In the genomic region with DNA sequence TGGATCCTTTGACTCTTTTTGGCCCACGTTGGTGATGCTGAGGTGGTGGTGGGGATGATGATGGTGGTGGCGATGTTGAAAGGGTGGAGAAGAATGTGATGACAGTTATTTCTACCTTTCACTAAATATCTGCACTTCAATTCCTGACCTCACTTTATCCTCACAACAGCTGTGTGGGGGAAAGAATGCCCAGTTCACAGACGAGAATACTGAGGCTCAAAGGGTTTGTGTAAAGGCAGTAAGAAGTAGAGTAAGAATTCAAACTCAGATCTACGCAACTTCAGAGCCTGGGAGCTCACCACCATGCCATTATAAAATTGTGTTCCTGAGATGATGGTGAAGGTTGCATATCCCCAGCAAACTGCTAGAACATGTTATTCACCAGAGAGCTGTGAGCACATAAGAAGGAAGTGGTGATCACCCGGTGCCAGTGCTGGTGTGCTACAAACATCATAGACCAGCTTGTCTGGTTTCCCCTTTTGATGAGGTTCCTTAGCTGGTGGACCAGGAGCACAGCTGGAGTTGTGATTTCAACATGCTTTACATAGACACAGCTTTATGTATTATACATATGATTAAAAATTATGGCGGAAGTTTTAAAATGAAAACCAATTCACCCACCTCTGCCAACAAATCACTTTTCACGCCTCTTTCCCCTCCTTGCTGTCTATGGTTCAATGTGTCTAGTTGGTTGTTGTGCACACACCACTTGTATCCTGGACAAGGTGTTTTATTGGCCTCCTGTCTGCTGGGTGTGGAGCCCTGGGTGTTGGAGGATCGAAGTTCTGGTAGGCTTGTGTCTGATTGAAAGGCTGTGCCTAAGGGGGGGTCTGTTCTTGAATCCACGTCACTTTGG, we compare ENCODE assay signal across 11 cellular contexts. TPM values are rescaled to one million over a fixed set of nuclear protein-coding genes. Genes with fewer than 3 reads are reported as not detected.
DNase-seq lines count a peak whose midpoint lies in the region; ATAC-seq and TF ChIP-seq lines count a peak whose summit lies in the region.
"Had no signal": no experiment of that assay in that cellular context is flagged by ENCODE, and none has a peak within 500 bp of the region (broad histone marks: within the 10 kb centered on the region; RNA-seq: fewer than 3 reads in every experiment).

No MANE protein-coding gene starts in this region.

- H4K20me1 ChIP-seq in smooth muscle cell (ENCODE audit: low read depth) = peaks cover 4% of the 10 kb centered on the region

- H3K9ac ChIP-seq in smooth muscle cell (ENCODE audit: low read depth) = no peak overlapping the region

- peaks cover 6% of the 10 kb centered on the region for H3K4me1 Mint-ChIP-seq in mesothelial cell of epicardium

- 59 to 69% methylated on average over 7 to 9 of the region's 9 CpGs for WGBS in esophagus squamous epithelium, 2 donors
- 84% methylated on average over 9 of the region's 9 CpGs for WGBS in smooth muscle cell (ENCODE audit: low lambda C conversion rate)

- peaks cover 4 to 78% (median 11%) of the 10 kb centered on the region in 4 donors for H3K4me1 ChIP-seq in Peyer's patch
- H3K4me1 ChIP-seq in esophagus squamous epithelium = peaks cover 20 to 87% (median 29%) of the 10 kb centered on the region in 3 donors
- H3K4me1 ChIP-seq in smooth muscle cell (ENCODE audit: low read depth) = peaks cover under 1% of the 10 kb centered on the region

- H3K9me3 ChIP-seq in Peyer's patch (no peaks in the 10 kb centered on the region), esophagus squamous epithelium (no peaks in the 10 kb centered on the region), smooth muscle cell (replicated peaks; ENCODE audit: low read depth) (no peaks in the 10 kb centered on the region)

- H3K4me3 ChIP-seq in HL-60 (replicated peaks; ENCODE audit: insufficient read depth, low read length) (no peak overlapping the region), Peyer's patch (no peak overlapping the region), esophagus squamous epithelium (no peak overlapping the region), smooth muscle cell (no peak overlapping the region)

- TF ChIP-seq CTCF in HL-60 (IDR thresholded peaks at IDR 0.05; ENCODE audit: insufficient read depth, low read length) = no peak
- TF ChIP-seq CTCF in Peyer's patch (IDR thresholded peaks at IDR 0.05) = no peak
- TF ChIP-seq CTCF in esophagus squamous epithelium (IDR thresholded peaks at IDR 0.05) = no peak
- TF ChIP-seq CTCF in smooth muscle cell (IDR thresholded peaks at IDR 0.05; ENCODE audit: borderline replicate concordance, insufficient read depth, poor library complexity, severe bottlenecking) = no peak
- TF ChIP-seq CTCF in mesothelial cell of epicardium (IDR thresholded peaks at IDR 0.05; ENCODE audit: unreplicated experiment) = no peak

- H3K27ac ChIP-seq in HL-60 (replicated peaks) (no peak overlapping the region), Peyer's patch (peak overlapping the region; percentile 43 to 88 (median 78)), esophagus squamous epithelium (peak overlapping the region; percentile 74 to 85 (median 80)), smooth muscle cell (ENCODE audit: low read depth) (peak overlapping the region; percentile 56)

- ATAC-seq in HG03378 (IDR thresholded peaks at IDR 0.05; ENCODE audit: unreplicated experiment) (no peak), HG03139 (IDR thresholded peaks at IDR 0.05; ENCODE audit: unreplicated experiment) (no peak)

- DNase-seq in HL-60 (ENCODE audit: low read depth in 1 of 2, low spot score in 1 of 2) = peak; percentile 47 to 86
- peak in 2 of 3 donors; percentile 66 to 82 for DNase-seq in Peyer's patch
- no peak for DNase-seq in esophagus squamous epithelium (lab: John Stamatoyannopoulos, UW)
- DNase-seq in smooth muscle cell (lab: John Stamatoyannopoulos, UW; ENCODE audit: unreplicated experiment) = no peak
- DNase-seq in stimulated activated CD4-positive, alpha-beta T cell treated with anti-CD3 and anti-CD28 coated beads, Interleukin-1b, Interleukin-23, amount 100 ng/mL, for 48 hours = no peak
- no peak for DNase-seq in mesothelial cell of epicardium (ENCODE audit: low spot score in 2 of 2, unreplicated experiment in 2 of 2)
- DNase-seq: DND-41, NCI-H2029 treated with DMSO at 0.1 percent for 48 hours had no signal

- peaks cover 6% of the 10 kb centered on the region for H3F3A ChIP-seq in smooth muscle cell (ENCODE audit: low read depth)

- no peak overlapping the region for H3K27ac Mint-ChIP-seq in mesothelial cell of epicardium

- intact Hi-C loops in esophagus squamous epithelium (cut with DNase I) = no loop called here

- no peaks in the 10 kb centered on the region for H3K36me3 Mint-ChIP-seq in mesothelial cell of epicardium

- no peak overlapping the region for H3K4me3 Mint-ChIP-seq in mesothelial cell of epicardium

- H2AFZ ChIP-seq in smooth muscle cell (ENCODE audit: low read depth) = no peak overlapping the region

- peaks cover 12% of the 10 kb centered on the region for H3K27me3 Mint-ChIP-seq in mesothelial cell of epicardium (ENCODE audit: low read depth)

- no peaks in the 10 kb centered on the region for H3K9me3 Mint-ChIP-seq in mesothelial cell of epicardium

- TF ChIP-seq POLR2A in Peyer's patch (IDR thresholded peaks at IDR 0.05) = no peak
- no peak for TF ChIP-seq POLR2A in esophagus squamous epithelium (IDR thresholded peaks at IDR 0.05)

- H3K27me3 ChIP-seq in HL-60 (ENCODE audit: insufficient read depth, poor library complexity, severe bottlenecking) = peaks cover 3% of the 10 kb centered on the region
- H3K27me3 ChIP-seq in Peyer's patch = no peaks in the 10 kb centered on the region
- peaks cover 0 to 24% (median 0%) of the 10 kb centered on the region in 4 donors for H3K27me3 ChIP-seq in esophagus squamous epithelium
- H3K27me3 ChIP-seq in smooth muscle cell (ENCODE audit: low read depth) = peaks cover 18% of the 10 kb centered on the region

- no peaks in the 10 kb centered on the region for H3K36me3 ChIP-seq in Peyer's patch
- no peaks in the 10 kb centered on the region for H3K36me3 ChIP-seq in esophagus squamous epithelium
- no peaks in the 10 kb centered on the region for H3K36me3 ChIP-seq in smooth muscle cell (ENCODE audit: low read depth)

- no peaks in the 10 kb centered on the region for H3K79me2 ChIP-seq in smooth muscle cell (ENCODE audit: low read depth)

- H3K4me2 ChIP-seq in smooth muscle cell = no peak overlapping the region

RNA-seq across cellular contexts. Expression of gene ST14, which starts 6.2 kb away (rescaled TPM):
- total RNA-seq in Peyer's patch (100 to 1,000 TPM; 104 to 469 (median 424) TPM), esophagus squamous epithelium (100 to 1,000 TPM; 109 to 225 (median 141) TPM), smooth muscle cell (7.7 and 9.4 TPM in 2 replicates), mesothelial cell of epicardium (39.6 to 42.0 TPM (median 40.8 TPM) in 3 replicates)
- 2.4 and 16.2 TPM in 2 replicates for polyA plus RNA-seq in smooth muscle cell
- polyA plus RNA-seq: neural cell had no signal

Comparison
In these comparisons a context has a peak if more than half of its experiments do, and no peak if none do; other contexts are left out.
1. DNase-seq: peak in HL-60 (2 of 2) and Peyer's patch (2 of 3); none in esophagus squamous epithelium (single experiment), smooth muscle cell (single experiment), stimulated activated CD4-positive, alpha-beta T cell treated with anti-CD3 and anti-CD28 coated beads, Interleukin-1b, Interleukin-23, amount 100 ng/mL, for 48 hours (single experiment) and mesothelial cell of epicardium (0 of 2).